Comparison of ENCODE assay signal across 9 cellular contexts in the genomic region with DNA sequence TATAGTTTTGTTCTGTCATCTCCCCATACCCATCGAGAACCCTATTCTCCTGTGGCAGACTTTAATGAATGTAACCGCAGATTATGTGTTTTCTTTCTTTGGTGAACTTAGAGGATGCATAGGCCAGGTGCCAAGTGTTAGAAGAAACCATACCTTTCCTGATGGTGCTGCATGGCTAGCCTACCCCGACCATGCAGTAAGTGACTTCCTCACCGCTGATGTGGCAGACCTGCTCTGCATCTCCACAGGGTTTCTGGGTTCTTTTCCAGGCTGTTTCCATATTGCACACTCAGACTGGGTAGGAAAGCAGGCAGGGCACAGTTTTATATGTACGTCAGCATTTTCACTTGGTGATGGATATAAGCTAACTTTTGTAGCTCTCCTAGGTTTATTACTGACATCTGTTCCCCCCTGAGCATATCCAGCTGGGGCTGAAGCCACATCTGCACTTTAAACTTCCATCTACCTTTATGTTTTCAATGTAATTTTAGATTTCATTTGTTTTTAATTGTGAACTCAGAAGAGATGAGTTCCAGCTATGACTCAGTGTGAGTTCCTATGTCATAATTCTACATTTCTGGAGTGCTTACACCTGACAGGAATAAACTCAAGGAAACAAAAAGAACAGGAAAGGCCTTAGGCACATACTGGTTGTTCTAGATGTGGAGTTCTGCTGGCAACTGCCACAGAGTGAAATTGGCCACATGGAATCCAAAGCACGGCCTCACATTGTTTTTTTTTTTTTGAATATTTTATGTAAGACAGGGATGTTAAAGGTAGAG. TPM values are rescaled to one million over a fixed set of nuclear protein-coding genes. Genes with fewer than 3 reads are reported as not detected.
DNase-seq lines count a peak whose midpoint lies in the region; ATAC-seq and TF ChIP-seq lines count a peak whose summit lies in the region.
"Had no signal": no experiment of that assay in that cellular context is flagged by ENCODE, and none has a peak within 500 bp of the region (broad histone marks: within the 10 kb centered on the region; RNA-seq: fewer than 3 reads in every experiment).

No MANE protein-coding gene starts in this region.

- peaks cover 3% of the 10 kb centered on the region for H3K9me3 Mint-ChIP-seq in progenitor cell of endocrine pancreas (ENCODE audit: low read depth)

- H3K4me3 Mint-ChIP-seq in progenitor cell of endocrine pancreas (ENCODE audit: low read depth) = no peak overlapping the region

- peak; percentile 49 for ATAC-seq in GM18867 (IDR thresholded peaks at IDR 0.05; ENCODE audit: unreplicated experiment)
- peak; percentile 41 for ATAC-seq in HG03354 (IDR thresholded peaks at IDR 0.05; ENCODE audit: poor library complexity, severe bottlenecking, unreplicated experiment)
- ATAC-seq in HG02840 (IDR thresholded peaks at IDR 0.05; ENCODE audit: low FRiP score, unreplicated experiment) = no peak

- TF ChIP-seq CTCF in choroid plexus epithelial cell (conservative IDR thresholded peaks at IDR 0.05; ENCODE audit: low read depth, low read length) (no peak), progenitor cell of endocrine pancreas (IDR thresholded peaks at IDR 0.05; ENCODE audit: unreplicated experiment) (no peak)

- peaks cover 36% of the 10 kb centered on the region for H3K4me1 Mint-ChIP-seq in progenitor cell of endocrine pancreas (ENCODE audit: low read depth)

- H3K4me3 ChIP-seq in choroid plexus epithelial cell (ENCODE audit: low read depth, low read length) = no peak overlapping the region

- H3K36me3 Mint-ChIP-seq in progenitor cell of endocrine pancreas (ENCODE audit: insufficient read depth) = peaks cover 1% of the 10 kb centered on the region

- DNase-seq in choroid plexus epithelial cell (ENCODE audit: low read depth) = peak; percentile 32
- DNase-seq in progenitor cell of endocrine pancreas (ENCODE audit: low spot score, unreplicated experiment) = no peak
- no peak for DNase-seq in NCI-H187 (lab: John Stamatoyannopoulos, UW)
- no peak for DNase-seq in NCI-H146 (lab: John Stamatoyannopoulos, UW)
- DNase-seq in epidermal melanocyte (ENCODE audit: insufficient read length, low spot score) = no peak

- H3K27me3 Mint-ChIP-seq in progenitor cell of endocrine pancreas = no peaks in the 10 kb centered on the region
- H3K27me3 Mint-ChIP-seq: T-cell had no signal

- peak overlapping the region; percentile 15 for H3K27ac Mint-ChIP-seq in progenitor cell of endocrine pancreas

RNA-seq across cellular contexts. Expression of a gene that starts 42.4 kb away (rescaled TPM):
- 17.9 and 18.3 TPM in 2 replicates for total RNA-seq in progenitor cell of endocrine pancreas
